8 cellular contexts compared by ENCODE assay signal in the genomic region with DNA sequence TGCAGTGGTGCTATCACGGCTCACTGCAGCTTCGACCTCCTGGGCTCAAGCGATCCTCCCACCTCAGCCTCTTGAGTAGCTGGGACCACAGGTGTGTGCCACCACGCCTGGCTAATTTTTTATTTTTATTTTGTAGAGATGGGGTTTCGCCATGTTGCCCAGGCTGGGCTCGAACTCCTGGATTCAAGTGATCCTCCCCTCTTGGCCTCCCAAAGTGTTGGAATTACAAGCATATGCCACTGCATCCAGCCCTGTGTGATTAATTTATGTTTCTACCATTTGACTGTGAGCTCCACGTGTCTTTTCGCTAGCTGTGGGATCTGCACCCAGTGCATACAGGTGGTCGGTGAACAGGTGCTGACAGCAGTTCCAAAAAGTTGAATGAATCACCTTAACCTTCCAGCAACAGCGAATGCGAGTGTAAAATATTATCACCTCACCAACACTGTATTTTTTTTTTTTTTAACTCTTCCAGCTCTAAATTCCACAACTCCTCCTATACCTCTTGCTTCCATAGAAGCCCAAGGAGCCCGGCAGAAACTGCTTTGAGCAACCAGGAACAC. TPM values are rescaled to one million over a fixed set of nuclear protein-coding genes. Genes with fewer than 3 reads are reported as not detected.
DNase-seq lines count a peak whose midpoint lies in the region; ATAC-seq lines count a peak whose summit lies in the region.

No MANE protein-coding gene starts in this region.

- peak overlapping the region; percentile 85 to 86 (median 85) for H3K4me3 Mint-ChIP-seq in T-cell

- peak overlapping the region; percentile 79 to 82 for H3K27ac Mint-ChIP-seq in T-cell

- peak overlapping the region; percentile 57 to 84 for H3K4me3 ChIP-seq in muscle layer of duodenum (ENCODE audit: low read depth in 1 of 2, low read length in 2 of 2)

- peaks cover 14 to 20% (median 17%) of the 10 kb centered on the region in 3 donors for H3K4me1 Mint-ChIP-seq in T-cell

- DNase-seq in T-cell (peak in 2 of 34 experiments; percentile 0 to 1), NCI-H510A (lab: John Stamatoyannopoulos, UW) (no peak), COLO668 (lab: John Stamatoyannopoulos, UW; ENCODE audit: unreplicated experiment) (no peak), NCI-H1694 treated with DMSO at 0.1 percent for 48 hours (lab: John Stamatoyannopoulos, UW) (no peak), activated gamma-delta T cell (lab: John Stamatoyannopoulos, UW) (no peak)

- no peaks in the 10 kb centered on the region for H3K9me3 ChIP-seq in muscle layer of duodenum (ENCODE audit: control insufficient read depth in 1 of 2, low read length in 2 of 2)

- peaks cover 0 to 3% of the 10 kb centered on the region in 2 donors for H3K36me3 ChIP-seq in muscle layer of duodenum (ENCODE audit: control insufficient read depth in 1 of 2, insufficient read depth in 2 of 2, low read length in 2 of 2)

- no peaks in the 10 kb centered on the region for H3K27me3 ChIP-seq in muscle layer of duodenum (ENCODE audit: low read depth, low read length)

- CTCF ChIA-PET in T-cell (lab: Charles Lee): interaction anchor here in 1 of 2 donors (0.7 kb wide), 1 partner anchor 508 kb away, joined by 3 read pairs; no protein-coding TSS in a partner anchor

- H3K4me1 ChIP-seq in muscle layer of duodenum (ENCODE audit: control insufficient read depth in 1 of 2, insufficient read depth in 2 of 2, low read length in 2 of 2): peaks cover 0 to 7% of the 10 kb centered on the region in 2 donors

- peaks cover 11% of the 10 kb centered on the region for H3K36me3 Mint-ChIP-seq in T-cell

- no peaks in the 10 kb centered on the region for H3K27me3 Mint-ChIP-seq in T-cell

- POLR2A ChIA-PET in T-cell (lab: Charles Lee): no interaction called here

- peaks cover 0 to 4% (median 0%) of the 10 kb centered on the region in 3 donors for H3K9me3 Mint-ChIP-seq in T-cell

- no peak overlapping the region for H3K27ac ChIP-seq in muscle layer of duodenum (ENCODE audit: low read length)

- ATAC-seq in GM18873 (IDR thresholded peaks at IDR 0.05; ENCODE audit: low FRiP score, unreplicated experiment) (peak; percentile 26), HG02759 (IDR thresholded peaks at IDR 0.05; ENCODE audit: unreplicated experiment) (peak; percentile 22), T-cell (replicated peaks in 1 of 4) (peak; percentile 5 to 24 (median 8))

RNA-seq across cellular contexts. Expression of a gene that starts 0.5 kb away (rescaled TPM):
- 1 to 10 TPM; 2.7 to 9.1 (median 4.7) TPM for total RNA-seq in T-cell
